12 cellular contexts compared by ENCODE assay signal in the genomic region with DNA sequence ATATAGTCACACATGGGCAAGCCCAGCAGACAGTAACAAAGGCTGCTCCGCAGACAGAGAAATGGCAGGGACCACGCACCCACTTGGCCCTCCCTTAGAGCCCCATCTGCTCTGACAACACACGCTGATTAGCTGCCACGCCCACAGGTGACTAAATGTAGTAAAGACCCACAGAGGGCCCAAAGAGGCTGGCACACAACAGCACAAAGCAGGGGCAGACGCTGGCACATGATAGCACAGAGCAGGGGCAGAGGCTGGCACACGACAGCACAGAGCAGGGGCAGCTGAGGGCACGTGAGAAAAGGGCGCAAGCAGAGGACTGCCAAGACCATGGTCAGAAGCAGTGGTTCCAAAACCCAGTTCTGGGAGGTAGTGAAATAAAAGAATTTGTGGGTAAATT. TPM values are rescaled to one million over a fixed set of nuclear protein-coding genes. Genes with fewer than 3 reads are reported as not detected.
"Had no signal": no experiment of that assay in that cellular context is flagged by ENCODE, and none has a peak within 500 bp of the region (broad histone marks: within the 10 kb centered on the region; RNA-seq: fewer than 3 reads in every experiment).

No MANE protein-coding gene starts in this region.

- H3K9me3 Mint-ChIP-seq: activated naive CD8-positive, alpha-beta T cell treated with anti-CD3 and anti-CD28 coated beads, Interleukin-2, amount 50 U/mL, for 24 hours; memory B cell; nephron had no signal

- H3K9me3 ChIP-seq: ascending aorta, gastrocnemius medialis, tibial nerve had no signal

- ATAC-seq: activated naive CD8-positive, alpha-beta T cell treated with anti-CD3 and anti-CD28 coated beads, Interleukin-2, amount 50 U/mL, for 24 hours; gastrocnemius medialis had no signal

- H3K27me3 ChIP-seq: ascending aorta, gastrocnemius medialis, tibial nerve had no signal

- H3K4me1 ChIP-seq: ascending aorta had no signal

- DNase-seq: activated CD4-positive, alpha-beta T cell treated with anti-CD3 and anti-CD28 coated beads, Interleukin-2, amount 50 U/mL, for 4 hours; activated CD4-positive, CD25-positive, alpha-beta regulatory T cell treated with anti-CD3 and anti-CD28 coated beads, Interleukin-2, amount 50 U/mL, for 72 hours; activated naive CD8-positive, alpha-beta T cell treated with anti-CD3 and anti-CD28 coated beads, Interleukin-2, amount 50 U/mL, for 24 hours; gastrocnemius medialis; left cardiac atrium; SIG-M5; SW 1271 had no signal

- H3K27ac Mint-ChIP-seq: activated naive CD8-positive, alpha-beta T cell treated with anti-CD3 and anti-CD28 coated beads, Interleukin-2, amount 50 U/mL, for 24 hours; memory B cell had no signal

- H3K27me3 Mint-ChIP-seq: activated naive CD8-positive, alpha-beta T cell treated with anti-CD3 and anti-CD28 coated beads, Interleukin-2, amount 50 U/mL, for 24 hours; memory B cell had no signal

- H3K4me3 Mint-ChIP-seq: activated naive CD8-positive, alpha-beta T cell treated with anti-CD3 and anti-CD28 coated beads, Interleukin-2, amount 50 U/mL, for 24 hours; memory B cell; nephron had no signal

- H3K27ac ChIP-seq: ascending aorta, tibial nerve had no signal

- H3K4me2 ChIP-seq: smooth muscle cell had no signal

- H3K4me3 ChIP-seq: ascending aorta, gastrocnemius medialis, smooth muscle cell, tibial nerve had no signal

- H3K4me1 Mint-ChIP-seq: nephron had no signal

RNA-seq across cellular contexts. Expression of gene PRELID3A, which starts 41.4 kb away (rescaled TPM):
- total RNA-seq: ascending aorta had no signal
